Comparison of ENCODE assay signal across 8 cellular contexts in the genomic region with DNA sequence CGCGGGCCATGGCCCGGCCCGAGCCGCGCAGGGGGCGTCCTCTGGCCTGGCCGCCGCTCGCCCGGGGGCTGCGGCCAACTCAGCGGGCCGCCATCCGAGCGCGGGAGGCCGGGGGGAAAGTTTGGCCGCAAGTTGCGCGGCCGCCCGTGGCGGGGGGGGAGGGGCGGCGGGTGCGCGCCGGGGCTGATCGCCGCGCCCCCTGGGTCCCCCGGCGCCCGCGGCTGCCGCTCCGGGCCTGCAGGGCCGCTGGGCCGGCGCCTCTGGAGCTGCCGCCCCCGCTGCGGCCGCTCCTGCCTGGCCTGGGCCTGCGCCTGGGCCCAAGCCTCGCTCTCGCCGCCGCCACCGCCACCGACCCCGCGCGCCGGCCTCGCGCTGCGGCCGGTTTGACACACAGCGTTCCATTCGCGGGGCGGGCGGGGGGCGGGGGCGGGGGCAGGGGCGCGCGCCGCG. TPM values are rescaled to one million over a fixed set of nuclear protein-coding genes. Genes with fewer than 3 reads are reported as not detected.
DNase-seq lines count a peak whose midpoint lies in the region; ATAC-seq and TF ChIP-seq lines count a peak whose summit lies in the region.

A gene (minus strand): TSS at position 385 of the 450 bp plus-strand sequence. CDS start 699 bp downstream, outside the sequence.

- ATAC-seq in GM19035 (IDR thresholded peaks at IDR 0.05; ENCODE audit: unreplicated experiment) (peak; percentile 26), aorta (ENCODE audit: low FRiP score) (no peak)

- H4K20me1 ChIP-seq in Loucy (ENCODE audit: insufficient read depth, low read length, poor library complexity, severe bottlenecking) = peaks cover 26% of the 10 kb centered on the region

- H3K36me3 ChIP-seq in Loucy (ENCODE audit: insufficient read depth, low read length) = no peaks in the 10 kb centered on the region
- no peaks in the 10 kb centered on the region for H3K36me3 ChIP-seq in aorta (ENCODE audit: control insufficient read depth in 1 of 2, insufficient read depth in 2 of 2, low read length in 1 of 2)

- H3K9me3 Mint-ChIP-seq in mesothelial cell of epicardium = no peaks in the 10 kb centered on the region

- peaks cover 47% of the 10 kb centered on the region for H3K79me2 ChIP-seq in Loucy (ENCODE audit: insufficient read depth, low read length)

- H3K27ac Mint-ChIP-seq in mesothelial cell of epicardium = peak within 1 kb of the TSS; percentile 92

- no peaks in the 10 kb centered on the region for H3F3A ChIP-seq in Loucy (ENCODE audit: low read depth)

- H3K4me2 ChIP-seq in Loucy (ENCODE audit: low read depth, low read length, poor library complexity, severe bottlenecking) = peak within 1 kb of the TSS; percentile 86

- H3K27me3 ChIP-seq in Loucy (ENCODE audit: insufficient read depth, low read length, poor library complexity, severe bottlenecking) = no peaks in the 10 kb centered on the region
- no peaks in the 10 kb centered on the region for H3K27me3 ChIP-seq in aorta (ENCODE audit: control insufficient read depth in 1 of 2, insufficient read depth in 2 of 2, low read length in 1 of 2)

- TF ChIP-seq CTCF in Loucy (conservative IDR thresholded peaks at IDR 0.05; ENCODE audit: low read length) (no peak), mesothelial cell of epicardium (IDR thresholded peaks at IDR 0.05; ENCODE audit: unreplicated experiment) (no peak)

- 1% methylated on average over 14 to 72 of the region's 72 CpGs for WGBS in aorta, 2 donors

- H3K36me3 Mint-ChIP-seq in mesothelial cell of epicardium = no peaks in the 10 kb centered on the region

- H2AFZ ChIP-seq in Loucy (ENCODE audit: low read length) = peak within 1 kb of the TSS; percentile 88

- no peaks in the 10 kb centered on the region for H3K9me2 ChIP-seq in Loucy (replicated peaks; ENCODE audit: low read depth, low read length)

- H3K4me3 ChIP-seq in Loucy (ENCODE audit: low read length, poor library complexity, severe bottlenecking) (peak within 1 kb of the TSS; percentile 79), aorta (ENCODE audit: low read length in 2 of 2) (peak within 1 kb of the TSS; percentile 76 to 86)

- H3K27ac ChIP-seq in aorta (ENCODE audit: low read depth in 1 of 2, low read length in 2 of 2) = peak within 1 kb of the TSS in 1 of 2 donors; percentile 11

- peaks cover 50% of the 10 kb centered on the region for H3K4me1 Mint-ChIP-seq in mesothelial cell of epicardium

- DNase-seq in dermis microvascular lymphatic vessel endothelial cell (ENCODE audit: low read depth in 2 of 2) (no peak), mesothelial cell of epicardium (ENCODE audit: low spot score in 2 of 2, unreplicated experiment in 2 of 2) (peak in 1 of 2 experiments; percentile 72), aorta (no peak), kidney glomerular epithelial cell (lab: John Stamatoyannopoulos, UW) (no peak), cortex of kidney (lab: John Stamatoyannopoulos, UW) (no peak), HPDE6-E6E7 (ENCODE audit: extremely low spot score) (no peak)

- H3K4me3 Mint-ChIP-seq in mesothelial cell of epicardium = peak within 1 kb of the TSS; percentile 90

- H3K9me3 ChIP-seq in Loucy (ENCODE audit: insufficient read depth, low read depth, low read length) = no peaks in the 10 kb centered on the region
- no peaks in the 10 kb centered on the region for H3K9me3 ChIP-seq in aorta (ENCODE audit: control insufficient read depth, low read length)

- H3K4me1 ChIP-seq in Loucy (ENCODE audit: insufficient read depth, low read length, poor library complexity, severe bottlenecking) (peaks cover 40% of the 10 kb centered on the region), aorta (ENCODE audit: control insufficient read depth in 1 of 2, insufficient read depth in 2 of 2, low read length in 2 of 2) (no peaks in the 10 kb centered on the region)

- H3K9ac ChIP-seq in Loucy (ENCODE audit: low read depth, low read length, poor library complexity, severe bottlenecking) = peak within 1 kb of the TSS; percentile 85

- intact Hi-C loops in aorta (cut with DNase I) = no loop called here

- H3K27me3 Mint-ChIP-seq in mesothelial cell of epicardium (ENCODE audit: low read depth) = no peaks in the 10 kb centered on the region

RNA-seq across cellular contexts. Expression of the gene that starts here (rescaled TPM):
- 31.6 and 32.9 TPM in 2 replicates for total RNA-seq in dermis microvascular lymphatic vessel endothelial cell
- total RNA-seq in mesothelial cell of epicardium = 59.1 to 61.8 TPM (median 61.2 TPM) in 3 replicates
- total RNA-seq in aorta = 10 to 100 TPM; 23.1 to 27.7 TPM
- polyA plus RNA-seq in aorta = 10 to 100 TPM; 10.4 to 19.9 TPM
